ENCODE assay signal across 3 cellular contexts in the genomic region with DNA sequence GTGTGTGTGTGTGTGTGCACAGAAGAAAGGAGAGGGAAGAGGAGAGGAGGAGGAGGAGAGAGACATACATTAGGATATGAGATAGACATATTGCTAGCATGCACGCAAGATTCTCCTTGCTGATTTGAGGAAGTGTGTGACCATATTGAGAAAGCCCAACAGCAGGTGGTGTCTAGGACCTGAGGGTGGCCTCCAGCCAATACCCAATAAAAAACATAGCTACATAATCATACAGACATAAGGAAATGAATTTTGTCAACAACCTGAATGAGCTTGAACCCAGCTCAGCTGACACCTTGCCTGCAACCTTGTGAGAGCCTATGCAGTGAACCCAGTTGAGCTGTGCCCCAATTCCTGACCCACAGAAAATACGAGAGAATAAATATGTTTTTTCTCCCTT. TPM values are rescaled to one million over a fixed set of nuclear protein-coding genes. Genes with fewer than 3 reads are reported as not detected.
"Had no signal": no experiment of that assay in that cellular context is flagged by ENCODE, and none has a peak within 500 bp of the region (broad histone marks: within the 10 kb centered on the region; RNA-seq: fewer than 3 reads in every experiment).

No MANE protein-coding gene starts in this region.

RNA-seq across cellular contexts. Expression of gene FANK1, which starts 11.2 kb away (rescaled TPM):
- total RNA-seq: left lobe of liver had no signal
- polyA plus RNA-seq: liver; naive thymus-derived CD4-positive, alpha-beta T cell had no signal
